ENCODE assay signal across 7 cellular contexts in the genomic region with DNA sequence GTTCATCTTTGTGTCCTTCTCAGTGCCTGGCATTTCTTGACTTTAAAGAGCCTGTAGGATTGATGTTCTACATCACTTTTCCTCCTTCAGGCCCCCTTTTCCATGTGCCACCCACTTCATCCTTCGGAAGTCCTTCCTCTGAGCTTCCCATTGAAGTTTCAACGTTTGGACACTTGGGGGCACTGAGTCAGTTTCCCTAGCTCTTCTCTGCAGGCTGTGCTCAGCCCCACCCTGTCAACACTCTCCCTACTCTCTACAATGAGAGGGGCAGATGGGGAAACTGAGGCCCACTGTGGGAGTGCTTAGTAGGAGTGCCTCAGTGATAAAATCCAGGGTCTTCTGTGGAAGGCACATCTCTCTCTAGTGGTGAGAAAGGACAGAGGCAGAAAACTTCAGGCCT. TPM values are rescaled to one million over a fixed set of nuclear protein-coding genes. Genes with fewer than 3 reads are reported as not detected.
DNase-seq lines count a peak whose midpoint lies in the region; ATAC-seq and TF ChIP-seq lines count a peak whose summit lies in the region.
"Had no signal": no experiment of that assay in that cellular context is flagged by ENCODE, and none has a peak within 500 bp of the region (broad histone marks: within the 10 kb centered on the region; RNA-seq: fewer than 3 reads in every experiment).

No MANE protein-coding gene starts in this region.

- H3K4me1 Mint-ChIP-seq in activated CD8-positive, alpha-beta memory T cell treated with anti-CD3 and anti-CD28 coated beads, Interleukin-2, amount 10 ng/mL, durations not matched to agents 7 days and 5 days = no peaks in the 10 kb centered on the region
- H3K4me1 Mint-ChIP-seq: stimulated activated effector memory CD8-positive, alpha-beta T cell treated with anti-CD3 and anti-CD28 coated beads, Interleukin-12 subunit alpha, Interleukin-12 subunit beta, amount 100 ng/mL, for 72 hours had no signal

- TF ChIP-seq CTCF in GM06990 (IDR thresholded peaks at IDR 0.05; ENCODE audit: insufficient read depth, low read length, poor library complexity, severe bottlenecking) (peak; percentile 38), liver (IDR thresholded peaks at IDR 0.05; ENCODE audit: low read depth, low read length, missing input control) (no peak), GM13976 (IDR thresholded peaks at IDR 0.05; ENCODE audit: borderline replicate concordance, control extremely low read depth, extremely low read depth, insufficient read depth, missing control alignments) (no peak)

- CTCF ChIA-PET in activated CD8-positive, alpha-beta memory T cell treated with anti-CD3 and anti-CD28 coated beads, Interleukin-2, amount 10 ng/mL, durations not matched to agents 7 days and 5 days (lab: Charles Lee) = interaction anchor here (0.8 to 40.9 kb wide), 4 partner anchors 11 to 51 kb away, joined by 3 to 633 read pairs (median 6); partner anchors contain the start of genes KCNJ10 and KCNJ9

- in situ Hi-C loops in GM13976 (cut with MboI; ENCODE audit: low sequenced_read_pairs, unreplicated experiment) = no loop called here

- TF ChIP-seq RAD21 in liver (IDR thresholded peaks at IDR 0.05) = peak; percentile 16 to 33

- DNase-seq in GM06990 (ENCODE audit: extremely low read depth, insufficient read length) = no peak
- no peak for DNase-seq in HK-2 (ENCODE audit: unreplicated experiment)
- no peak for DNase-seq in GM13976 (ENCODE audit: low spot score)
- no peak for DNase-seq in activated CD8-positive, alpha-beta memory T cell treated with anti-CD3 and anti-CD28 coated beads, Interleukin-2, amount 10 ng/mL, durations not matched to agents 7 days and 5 days

- H3K9me3 Mint-ChIP-seq in activated CD8-positive, alpha-beta memory T cell treated with anti-CD3 and anti-CD28 coated beads, Interleukin-2, amount 10 ng/mL, durations not matched to agents 7 days and 5 days (ENCODE audit: low read depth) = no peaks in the 10 kb centered on the region
- H3K9me3 Mint-ChIP-seq: stimulated activated effector memory CD8-positive, alpha-beta T cell treated with anti-CD3 and anti-CD28 coated beads, Interleukin-12 subunit alpha, Interleukin-12 subunit beta, amount 100 ng/mL, for 72 hours had no signal

- peaks cover 47% of the 10 kb centered on the region for H3K27me3 Mint-ChIP-seq in activated CD8-positive, alpha-beta memory T cell treated with anti-CD3 and anti-CD28 coated beads, Interleukin-2, amount 10 ng/mL, durations not matched to agents 7 days and 5 days

- H3K4me3 ChIP-seq in GM06990 (replicated peaks; ENCODE audit: low read depth, low read length) (no peak overlapping the region), liver (ENCODE audit: low read depth in 1 of 3, low read length in 3 of 3) (no peak overlapping the region)

- H3K27ac Mint-ChIP-seq in activated CD8-positive, alpha-beta memory T cell treated with anti-CD3 and anti-CD28 coated beads, Interleukin-2, amount 10 ng/mL, durations not matched to agents 7 days and 5 days = no peak overlapping the region
- H3K27ac Mint-ChIP-seq: stimulated activated effector memory CD8-positive, alpha-beta T cell treated with anti-CD3 and anti-CD28 coated beads, Interleukin-12 subunit alpha, Interleukin-12 subunit beta, amount 100 ng/mL, for 72 hours had no signal

- no peak overlapping the region for H3K9ac ChIP-seq in liver (ENCODE audit: low read depth in 1 of 2, low read length in 2 of 2)

- no peaks in the 10 kb centered on the region for H3K36me3 ChIP-seq in GM06990 (ENCODE audit: control insufficient read depth, insufficient read depth, low read length)
- no peaks in the 10 kb centered on the region for H3K36me3 ChIP-seq in liver (ENCODE audit: control insufficient read depth in 4 of 4, insufficient read depth in 3 of 4, low read depth in 1 of 4, low read length in 3 of 4)

- H3K27ac ChIP-seq in liver (ENCODE audit: low read depth in 1 of 2, low read length in 2 of 2) = no peak overlapping the region

- ATAC-seq in SK-N-SH treated with all-trans-retinoic acid at 6 μM for 48 hours = peak; percentile 50
- no peak for ATAC-seq in activated CD8-positive, alpha-beta memory T cell treated with anti-CD3 and anti-CD28 coated beads, Interleukin-2, amount 10 ng/mL, durations not matched to agents 7 days and 5 days
- ATAC-seq: stimulated activated effector memory CD8-positive, alpha-beta T cell treated with anti-CD3 and anti-CD28 coated beads, Interleukin-12 subunit alpha, Interleukin-12 subunit beta, amount 100 ng/mL, for 72 hours had no signal

- 47% methylated on average over 2 of the region's 2 CpGs for WGBS in liver

- no peaks in the 10 kb centered on the region for H3K9me3 ChIP-seq in liver (ENCODE audit: control insufficient read depth in 4 of 4, low read length in 3 of 4)

- no peak overlapping the region for H3K4me3 Mint-ChIP-seq in activated CD8-positive, alpha-beta memory T cell treated with anti-CD3 and anti-CD28 coated beads, Interleukin-2, amount 10 ng/mL, durations not matched to agents 7 days and 5 days
- H3K4me3 Mint-ChIP-seq: stimulated activated effector memory CD8-positive, alpha-beta T cell treated with anti-CD3 and anti-CD28 coated beads, Interleukin-12 subunit alpha, Interleukin-12 subunit beta, amount 100 ng/mL, for 72 hours had no signal

- H3K36me3 Mint-ChIP-seq in activated CD8-positive, alpha-beta memory T cell treated with anti-CD3 and anti-CD28 coated beads, Interleukin-2, amount 10 ng/mL, durations not matched to agents 7 days and 5 days = no peaks in the 10 kb centered on the region
- H3K36me3 Mint-ChIP-seq: stimulated activated effector memory CD8-positive, alpha-beta T cell treated with anti-CD3 and anti-CD28 coated beads, Interleukin-12 subunit alpha, Interleukin-12 subunit beta, amount 100 ng/mL, for 72 hours had no signal

- H3K4me1 ChIP-seq in liver (ENCODE audit: control insufficient read depth in 4 of 4, insufficient read depth in 4 of 4, low read length in 3 of 4) = no peaks in the 10 kb centered on the region

- peaks cover 2% of the 10 kb centered on the region for H3K27me3 ChIP-seq in GM06990 (replicated peaks; ENCODE audit: control insufficient read depth, insufficient read depth, low read length)
- H3K27me3 ChIP-seq in liver (ENCODE audit: control insufficient read depth in 4 of 4, insufficient read depth in 4 of 4, low read length in 3 of 4) = no peaks in the 10 kb centered on the region

TF ChIP-seq in SK-N-SH treated with all-trans-retinoic acid at 6 μM for 48 hours, 23 proteins besides CTCF, POLR2A, EP300 and RAD21 (continues in another document):
- no peak for TF ChIP-seq GLIS3 (CRISPR knock-in tag; IDR thresholded peaks at IDR 0.05)
- no peak for TF ChIP-seq TCF4 (CRISPR knock-in tag; IDR thresholded peaks at IDR 0.05; ENCODE audit: borderline replicate concordance)
- TF ChIP-seq, protein P1, sequence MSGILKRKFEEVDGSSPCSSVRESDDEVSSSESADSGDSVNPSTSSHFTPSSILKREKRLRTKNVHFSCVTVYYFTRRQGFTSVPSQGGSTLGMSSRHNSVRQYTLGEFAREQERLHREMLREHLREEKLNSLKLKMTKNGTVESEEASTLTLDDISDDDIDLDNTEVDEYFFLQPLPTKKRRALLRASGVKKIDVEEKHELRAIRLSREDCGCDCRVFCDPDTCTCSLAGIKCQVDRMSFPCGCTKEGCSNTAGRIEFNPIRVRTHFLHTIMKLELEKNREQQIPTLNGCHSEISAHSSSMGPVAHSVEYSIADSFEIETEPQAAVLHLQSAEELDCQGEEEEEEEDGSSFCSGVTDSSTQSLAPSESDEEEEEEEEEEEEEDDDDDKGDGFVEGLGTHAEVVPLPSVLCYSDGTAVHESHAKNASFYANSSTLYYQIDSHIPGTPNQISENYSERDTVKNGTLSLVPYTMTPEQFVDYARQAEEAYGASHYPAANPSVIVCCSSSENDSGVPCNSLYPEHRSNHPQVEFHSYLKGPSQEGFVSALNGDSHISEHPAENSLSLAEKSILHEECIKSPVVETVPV (CRISPR knock-in tag; IDR thresholded peaks at IDR 0.05) = no peak
- no peak for TF ChIP-seq ZNF565 (CRISPR knock-in tag; conservative IDR thresholded peaks at IDR 0.05; ENCODE audit: low read depth)

TF ChIP-seq in liver, 16 proteins besides CTCF, POLR2A, EP300 and RAD21 (continues in another document):
- TF ChIP-seq HNF4G (IDR thresholded peaks at IDR 0.05) (no peak), FOXA2 (IDR thresholded peaks at IDR 0.05) (no peak), YY1 (IDR thresholded peaks at IDR 0.05) (no peak), EGR1 (IDR thresholded peaks at IDR 0.05; ENCODE audit: low read depth in 2 of 2) (no peak), JUND (IDR thresholded peaks at IDR 0.05) (no peak)

RNA-seq across cellular contexts. Expression of gene KCNJ10, which starts 11.9 kb away (rescaled TPM):
- 1 to 10 TPM in 1 of 2 donors, under 1 TPM in 1; 0.50 to 1.6 TPM for total RNA-seq in liver
- under 1 TPM; 0.48 to 0.53 TPM for polyA plus RNA-seq in liver
- not detected for total RNA-seq in activated CD8-positive, alpha-beta memory T cell treated with anti-CD3 and anti-CD28 coated beads, Interleukin-2, amount 10 ng/mL, durations not matched to agents 7 days and 5 days

RNA-seq across cellular contexts. Expression of gene KCNJ9, which starts 23.3 kb away (rescaled TPM):
- not detected for total RNA-seq in liver
- polyA plus RNA-seq in liver = not detected
- not detected for total RNA-seq in activated CD8-positive, alpha-beta memory T cell treated with anti-CD3 and anti-CD28 coated beads, Interleukin-2, amount 10 ng/mL, durations not matched to agents 7 days and 5 days

RNA-seq across cellular contexts. Expression of gene PIGM, which starts 26.3 kb away (rescaled TPM):
- total RNA-seq in liver = 1 to 10 TPM; 3.5 to 3.8 TPM
- polyA plus RNA-seq in liver = 1 to 10 TPM; 2.9 to 4.2 TPM
- total RNA-seq in activated CD8-positive, alpha-beta memory T cell treated with anti-CD3 and anti-CD28 coated beads, Interleukin-2, amount 10 ng/mL, durations not matched to agents 7 days and 5 days = 1 to 10 TPM; 5.3 to 5.9 TPM

RNA-seq across cellular contexts. Expression of gene IGSF8, which starts 40.3 kb away (rescaled TPM):
- total RNA-seq in liver = 10 to 100 TPM in 1 of 2 donors, 1 to 10 TPM in 1; 9.8 to 24.3 TPM
- 10 to 100 TPM; 17.5 to 23.0 TPM for polyA plus RNA-seq in liver
- total RNA-seq in activated CD8-positive, alpha-beta memory T cell treated with anti-CD3 and anti-CD28 coated beads, Interleukin-2, amount 10 ng/mL, durations not matched to agents 7 days and 5 days = 10 to 100 TPM; 30.9 to 35.0 TPM

RNA-seq across cellular contexts. Expression of gene ATP1A2, which starts 57.5 kb away (rescaled TPM):
- 1 to 10 TPM in 1 of 2 donors, under 1 TPM in 1; 0.09 to 1.5 TPM for total RNA-seq in liver
- under 1 TPM; 0.21 to 0.37 TPM for polyA plus RNA-seq in liver
- not detected for total RNA-seq in activated CD8-positive, alpha-beta memory T cell treated with anti-CD3 and anti-CD28 coated beads, Interleukin-2, amount 10 ng/mL, durations not matched to agents 7 days and 5 days
